20 cellular contexts compared by ENCODE assay signal in the genomic region with DNA sequence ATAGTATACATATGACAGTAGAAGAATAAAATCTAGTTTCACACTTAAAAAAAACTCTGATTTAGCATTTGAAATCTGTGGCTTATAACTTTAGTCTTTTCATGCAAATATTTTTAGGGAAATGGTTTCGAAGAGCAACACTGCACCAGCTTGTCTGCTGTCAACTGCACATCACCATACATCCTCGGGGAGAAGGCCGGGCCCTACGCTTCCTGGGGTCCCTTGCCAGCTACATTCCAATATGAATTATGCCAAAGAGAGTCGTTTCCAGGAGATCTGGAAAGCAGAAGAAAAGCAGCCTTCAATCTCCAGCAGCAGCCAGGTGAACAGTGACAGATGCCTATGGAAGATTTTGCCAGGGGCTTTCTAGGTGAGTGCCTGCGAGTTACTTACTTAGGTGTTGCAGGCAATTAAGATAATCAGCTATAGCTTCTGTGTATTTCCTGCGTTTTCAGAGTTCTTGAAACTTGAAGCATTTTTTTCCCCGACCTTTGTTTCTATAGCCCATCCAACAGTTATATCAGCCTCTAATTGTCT.
A peak's percentile ranks its signal among the peaks of the same experiment; 100 is the strongest.
DNase-seq lines count a peak whose midpoint lies in the region; ATAC-seq, FAIRE-seq and TF ChIP-seq lines count a peak whose summit lies in the region.
"Had no signal": no experiment of that assay in that cellular context is flagged by ENCODE, and none has a peak within 500 bp of the region (broad histone marks: within the 10 kb centered on the region; RNA-seq: fewer than 3 reads in every experiment).

No MANE protein-coding gene starts in this region.

- H3K9me3 Mint-ChIP-seq in HFFc6: no peaks in the 10 kb centered on the region

- H3K9me3 ChIP-seq in lower lobe of right lung (no peaks in the 10 kb centered on the region), suprapubic skin (no peaks in the 10 kb centered on the region)

- 42% methylated on average over 8 of the region's 8 CpGs for WGBS in suprapubic skin

- TF ChIP-seq EP300 in suprapubic skin (IDR thresholded peaks at IDR 0.05): no peak

- H3K36me3 Mint-ChIP-seq in HFFc6 (ENCODE audit: low read depth): peaks cover 5% of the 10 kb centered on the region; the same call in 1 of the 2 replicates
- H3K36me3 Mint-ChIP-seq: naive B cell had no signal

- peak overlapping the region; percentile 90 for H3K27ac Mint-ChIP-seq in HFFc6
- H3K27ac Mint-ChIP-seq: B cell, naive B cell had no signal

- no peaks in the 10 kb centered on the region for H3K36me3 ChIP-seq in lower lobe of right lung
- no peaks in the 10 kb centered on the region for H3K36me3 ChIP-seq in suprapubic skin

- H3K4me1 ChIP-seq in lower lobe of right lung (no peaks in the 10 kb centered on the region), suprapubic skin (no peaks in the 10 kb centered on the region)

- intact Hi-C loops in lower lobe of right lung (cut with DNase I): no loop called here
- intact Hi-C loops in head of caudate nucleus (cut with DNase I): no loop called here

- H3K4me1 Mint-ChIP-seq in HFFc6 (ENCODE audit: low read depth): peaks cover 59% of the 10 kb centered on the region
- H3K4me1 Mint-ChIP-seq: B cell, naive B cell had no signal

- H3K4me3 Mint-ChIP-seq in HFFc6: peak overlapping the region; percentile 63
- H3K4me3 Mint-ChIP-seq: B cell, naive B cell had no signal

- ATAC-seq in lower lobe of right lung: no peak
- ATAC-seq: left ventricle myocardium superior had no signal

- H3K27me3 ChIP-seq in lower lobe of right lung (ENCODE audit: low read depth) (no peaks in the 10 kb centered on the region), suprapubic skin (no peaks in the 10 kb centered on the region)

- H3K4me3 ChIP-seq in lower lobe of right lung (no peak overlapping the region), suprapubic skin (no peak overlapping the region)
- H3K4me3 ChIP-seq: skin epidermis had no signal

- no peaks in the 10 kb centered on the region for H3K27me3 Mint-ChIP-seq in HFFc6 (ENCODE audit: insufficient read depth)
- H3K27me3 Mint-ChIP-seq: naive B cell had no signal

- no peak for TF ChIP-seq POLR2A in suprapubic skin (IDR thresholded peaks at IDR 0.05)

- DNase-seq in HFFc6: no peak
- peak; percentile 16 for DNase-seq in astrocyte of the hippocampus (ENCODE audit: low read depth, low spot score)
- no peak for DNase-seq in lower lobe of right lung
- peak; percentile 12 for DNase-seq in urothelium cell line (ENCODE audit: low spot score)
- no peak for DNase-seq in head of caudate nucleus
- DNase-seq in GM03348 (ENCODE audit: low spot score): no peak
- DNase-seq in suprapubic skin (ENCODE audit: low spot score in 2 of 2): no peak
- DNase-seq: activated CD4-positive, alpha-beta T cell treated with anti-CD3 and anti-CD28 coated beads, Interleukin-2, amount 50 U/mL, for 1 hour; activated gamma-delta T cell treated with Interleukin-2 at 50 U/mL for 16 hours; anterior cingulate cortex; GF-D8; left ventricle myocardium superior; naive B cell; NCI-H146; NCI-H446; stimulated activated CD4-positive, alpha-beta T cell treated with anti-CD3 and anti-CD28 coated beads, Interleukin-4, amount 100 ng/mL, for 1 hour had no signal

- no peak for FAIRE-seq in urothelium cell line (lab: Jason Lieb, UNC)
- FAIRE-seq: frontal cortex, GM12891 had no signal

- H3K27ac ChIP-seq in lower lobe of right lung (peak overlapping the region; percentile 20), suprapubic skin (no peak overlapping the region)
- H3K27ac ChIP-seq: skin epidermis had no signal

- TF ChIP-seq CTCF in HFFc6 (IDR thresholded peaks at IDR 0.05): no peak
- no peak for TF ChIP-seq CTCF in lower lobe of right lung (IDR thresholded peaks at IDR 0.05)
- no peak for TF ChIP-seq CTCF in suprapubic skin (IDR thresholded peaks at IDR 0.05)

Comparison
In these comparisons a context has a peak if more than half of its experiments do, and no peak if none do; other contexts are left out.
1. DNase-seq: peak in astrocyte of the hippocampus (single experiment) and urothelium cell line (single experiment); none in HFFc6 (single experiment), lower lobe of right lung (single experiment), head of caudate nucleus (0 of 42), GM03348 (single experiment) and suprapubic skin (0 of 2).